Comparison of ENCODE assay signal across 8 cellular contexts in genomic region chrX:10119399-10119990, GRCh38. TPM values are rescaled to one million over a fixed set of nuclear protein-coding genes. Genes with fewer than 3 reads are reported as not detected.
DNase-seq lines count a peak whose midpoint lies in the region; ATAC-seq and TF ChIP-seq lines count a peak whose summit lies in the region.

No MANE protein-coding gene starts in this region.

- H3K9me2 ChIP-seq in Loucy (replicated peaks; ENCODE audit: low read depth, low read length): no peaks in the 10 kb centered on the region

- H3K4me1 ChIP-seq in Loucy (ENCODE audit: insufficient read depth, low read length, poor library complexity, severe bottlenecking): no peaks in the 10 kb centered on the region
- no peaks in the 10 kb centered on the region for H3K4me1 ChIP-seq in SJCRH30

- H3K27ac Mint-ChIP-seq in osteocyte (ENCODE audit: unreplicated experiment): peak overlapping the region; percentile 35
- H3K27ac Mint-ChIP-seq in type B pancreatic cell: peak overlapping the region; percentile 58

- no peak overlapping the region for H3K4me2 ChIP-seq in Loucy (ENCODE audit: low read depth, low read length, poor library complexity, severe bottlenecking)

- DNase-seq in COLO829 (ENCODE audit: low spot score): peak; percentile 37
- DNase-seq in SJCRH30: peak; percentile 68 to 88
- peak; percentile 77 for DNase-seq in activated gamma-delta T cell treated with anti-CD3 and anti-CD28 coated beads, Interleukin-2, amount 50 U/mL, for 16 hours (ENCODE audit: low read depth)
- peak; percentile 53 for DNase-seq in foreskin melanocyte
- DNase-seq in osteocyte (ENCODE audit: extremely low spot score, unreplicated experiment): no peak
- peak; percentile 79 for DNase-seq in type B pancreatic cell (ENCODE audit: extremely low spot score, unreplicated experiment)

- peak; percentile 100 for TF ChIP-seq CTCF in Loucy (conservative IDR thresholded peaks at IDR 0.05; ENCODE audit: low read length)
- peak; percentile 100 for TF ChIP-seq CTCF in osteocyte (IDR thresholded peaks at IDR 0.05)
- TF ChIP-seq CTCF in type B pancreatic cell (conservative IDR thresholded peaks at IDR 0.05): peak; percentile 100

- no peak overlapping the region for H3K4me3 ChIP-seq in Loucy (ENCODE audit: low read length, poor library complexity, severe bottlenecking)
- no peak overlapping the region for H3K4me3 ChIP-seq in SJCRH30

- H3K79me2 ChIP-seq in Loucy (ENCODE audit: insufficient read depth, low read length): no peaks in the 10 kb centered on the region

- no peak overlapping the region for H3K27ac ChIP-seq in SJCRH30

- no peaks in the 10 kb centered on the region for H3K9me3 ChIP-seq in Loucy (ENCODE audit: insufficient read depth, low read depth, low read length)
- 0 out of 2 replicates have a peak, but pooled peaks cover 6% of the 10 kb centered on the region for H3K9me3 ChIP-seq in SJCRH30 (replicated peaks)

- H3K4me3 Mint-ChIP-seq in osteocyte (ENCODE audit: unreplicated experiment) (no peak overlapping the region), type B pancreatic cell (peak overlapping the region; percentile 16)

- H3F3A ChIP-seq in Loucy (ENCODE audit: low read depth): no peaks in the 10 kb centered on the region

- peak; percentile 73 for ATAC-seq in GM21528 (IDR thresholded peaks at IDR 0.05; ENCODE audit: low FRiP score, unreplicated experiment)

- H3K9me3 Mint-ChIP-seq in osteocyte (ENCODE audit: unreplicated experiment): peaks cover 11% of the 10 kb centered on the region
- peaks cover 12% of the 10 kb centered on the region for H3K9me3 Mint-ChIP-seq in type B pancreatic cell

- no peaks in the 10 kb centered on the region for H4K20me1 ChIP-seq in Loucy (ENCODE audit: insufficient read depth, low read length, poor library complexity, severe bottlenecking)

- H3K27me3 ChIP-seq in Loucy (ENCODE audit: insufficient read depth, low read length, poor library complexity, severe bottlenecking): no peaks in the 10 kb centered on the region
- H3K27me3 ChIP-seq in SJCRH30: no peaks in the 10 kb centered on the region

- H3K27me3 Mint-ChIP-seq in osteocyte (ENCODE audit: unreplicated experiment): no peaks in the 10 kb centered on the region
- H3K27me3 Mint-ChIP-seq in type B pancreatic cell: no peaks in the 10 kb centered on the region

- no peak overlapping the region for H3K9ac ChIP-seq in Loucy (ENCODE audit: low read depth, low read length, poor library complexity, severe bottlenecking)

- no peak overlapping the region for H2AFZ ChIP-seq in Loucy (ENCODE audit: low read length)

- H3K4me1 Mint-ChIP-seq in osteocyte (ENCODE audit: unreplicated experiment) (no peaks in the 10 kb centered on the region), type B pancreatic cell (ENCODE audit: unreplicated experiment) (no peaks in the 10 kb centered on the region)

- H3K36me3 Mint-ChIP-seq in osteocyte (ENCODE audit: unreplicated experiment): peaks cover 34% of the 10 kb centered on the region
- H3K36me3 Mint-ChIP-seq in type B pancreatic cell: peaks cover 44% of the 10 kb centered on the region

- H3K36me3 ChIP-seq in Loucy (ENCODE audit: insufficient read depth, low read length) (peaks cover 7% of the 10 kb centered on the region; the same call in 1 of the 2 replicates), SJCRH30 (no peaks in the 10 kb centered on the region; the same call in 1 of the 2 replicates)

RNA-seq across cellular contexts. Expression of gene CLCN4, which starts 37.3 kb away (rescaled TPM):
- 16.5 and 17.2 TPM in 2 replicates for total RNA-seq in SJCRH30 (2014; rRNA removed; shearing (Covaris generic))
- total RNA-seq in osteocyte (2.3 and 3.7 TPM in 2 replicates), type B pancreatic cell (ENCODE audit: low replicate concordance) (6.4 and 13.0 TPM in 2 replicates)
